Comparison of ENCODE assay signal across 8 cellular contexts in the genomic region with DNA sequence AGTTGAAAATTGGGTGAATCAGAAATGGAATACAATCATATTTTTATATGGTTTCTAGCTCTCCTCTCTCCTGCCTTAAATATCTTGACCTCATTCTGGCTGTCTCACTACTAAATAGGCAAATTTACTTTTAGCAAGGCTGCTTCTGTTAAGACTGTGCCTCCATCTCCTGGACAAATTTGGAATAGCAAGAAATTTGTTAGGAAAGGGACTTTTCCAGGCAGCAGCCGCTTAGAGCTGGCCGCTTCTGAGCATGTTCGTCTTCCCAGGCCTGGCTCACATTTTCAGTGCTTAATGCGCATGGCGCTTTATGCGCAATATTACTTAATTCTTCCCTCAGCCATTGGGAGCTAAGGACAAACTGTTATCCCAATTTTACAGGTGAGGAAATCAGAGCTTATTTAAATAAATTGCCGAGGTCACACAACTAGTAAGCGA. TPM values are rescaled to one million over a fixed set of nuclear protein-coding genes. Genes with fewer than 3 reads are reported as not detected.
DNase-seq lines count a peak whose midpoint lies in the region; ATAC-seq and TF ChIP-seq lines count a peak whose summit lies in the region.

No MANE protein-coding gene starts in this region.

- H3K27ac ChIP-seq in HEK293 (ENCODE audit: extremely low read depth, low read depth, low read length) (no peak overlapping the region), esophagus muscularis mucosa (replicated peaks in 1 of 4) (peak overlapping the region; percentile 81 to 90 (median 83)), upper lobe of right lung (peak overlapping the region; percentile 34)

- POLR2A ChIA-PET in HEK293 (lab: Yijun Ruan, JAX): interaction anchor here (0.5 to 2.4 kb wide), 9 partner anchors 76 to 518 kb away, joined by 3 to 15 read pairs (median 3); a partner anchor contains a TSS

- H3K4me3 ChIP-seq in HEK293 (ENCODE audit: low read depth, low read length) (no peak overlapping the region), esophagus muscularis mucosa (no peak overlapping the region), upper lobe of right lung (no peak overlapping the region)

- WGBS in esophagus muscularis mucosa: 26% methylated on average over 8 of the region's 8 CpGs

- TF ChIP-seq EP300 in esophagus muscularis mucosa (IDR thresholded peaks at IDR 0.05): no peak

- H3K27me3 ChIP-seq in esophagus muscularis mucosa (no peaks in the 10 kb centered on the region), upper lobe of right lung (no peaks in the 10 kb centered on the region)

- no peaks in the 10 kb centered on the region for H3K9me3 ChIP-seq in HEK293 (ENCODE audit: control insufficient read depth, insufficient read depth, low read depth, low read length)
- H3K9me3 ChIP-seq in esophagus muscularis mucosa: no peaks in the 10 kb centered on the region
- H3K9me3 ChIP-seq in upper lobe of right lung: no peaks in the 10 kb centered on the region

- H3K36me3 ChIP-seq in HEK293 (ENCODE audit: control insufficient read depth in 2 of 2, insufficient read depth in 1 of 2, low read length in 2 of 2) (peaks cover 14 to 19% of the 10 kb centered on the region in 2 experiments), esophagus muscularis mucosa (peaks cover 0 to 20% (median 18%) of the 10 kb centered on the region in 4 donors), upper lobe of right lung (peaks cover 13% of the 10 kb centered on the region)

- CTCF ChIA-PET in HEK293 (lab: Yijun Ruan, JAX): interaction anchor here (0.6 to 8.8 kb wide), 90 partner anchors 8 to 1361 kb away, joined by 3 to 279 read pairs (median 6); a partner anchor contains a TSS

- TF ChIP-seq CTCF in HEK293 (tag by site-specific recombination; IDR thresholded peaks at IDR 0.05): peak; percentile 72; the same call in 1 of the 2 replicates
- TF ChIP-seq CTCF in esophagus muscularis mucosa (IDR thresholded peaks at IDR 0.05): peak; percentile 86 to 96 (median 91)
- TF ChIP-seq CTCF in upper lobe of right lung (IDR thresholded peaks at IDR 0.05): peak; percentile 87

- TF ChIP-seq POLR2A in esophagus muscularis mucosa (IDR thresholded peaks at IDR 0.05; ENCODE audit: low read depth): no peak

- no peaks in the 10 kb centered on the region for H3K4me1 ChIP-seq in HEK293 (ENCODE audit: control insufficient read depth, insufficient read depth, low read length)
- peaks cover 28 to 42% (median 41%) of the 10 kb centered on the region in 4 donors for H3K4me1 ChIP-seq in esophagus muscularis mucosa
- H3K4me1 ChIP-seq in upper lobe of right lung: peaks cover 23% of the 10 kb centered on the region

- ATAC-seq in upper lobe of right lung (peak; percentile 66), HG03460 (IDR thresholded peaks at IDR 0.05; ENCODE audit: unreplicated experiment) (no peak)

- peak; percentile 59 for DNase-seq in CMK (ENCODE audit: low read depth)
- peak; percentile 32 for DNase-seq in NCI-H524 treated with DMSO at 0.1 percent for 48 hours (lab: John Stamatoyannopoulos, UW)
- DNase-seq in activated CD4-positive, alpha-beta T cell treated with anti-CD3 and anti-CD28 coated beads, Interleukin-2, amount 50 U/mL, for 4 hours: peak; percentile 4 to 11
- no peak for DNase-seq in esophagus muscularis mucosa (ENCODE audit: extremely low spot score)
- peak; percentile 73 for DNase-seq in mucosa of gallbladder (ENCODE audit: low spot score)
- peak; percentile 63 for DNase-seq in upper lobe of right lung

- intact Hi-C loops in esophagus muscularis mucosa (cut with DNase I): loop anchor here (2.0 to 5.0 kb wide), 3 partner anchors 75 to 184 kb away; no protein-coding TSS in a partner anchor
- intact Hi-C loops in upper lobe of right lung (cut with DNase I): loop anchor here (5.0 to 10.0 kb wide), 3 partner anchors 91 to 249 kb away; no protein-coding TSS in a partner anchor

TF ChIP-seq in HEK293, 187 proteins besides CTCF, POLR2A, EP300 and RAD21 (continues in another document):
- TF ChIP-seq, protein P1, sequence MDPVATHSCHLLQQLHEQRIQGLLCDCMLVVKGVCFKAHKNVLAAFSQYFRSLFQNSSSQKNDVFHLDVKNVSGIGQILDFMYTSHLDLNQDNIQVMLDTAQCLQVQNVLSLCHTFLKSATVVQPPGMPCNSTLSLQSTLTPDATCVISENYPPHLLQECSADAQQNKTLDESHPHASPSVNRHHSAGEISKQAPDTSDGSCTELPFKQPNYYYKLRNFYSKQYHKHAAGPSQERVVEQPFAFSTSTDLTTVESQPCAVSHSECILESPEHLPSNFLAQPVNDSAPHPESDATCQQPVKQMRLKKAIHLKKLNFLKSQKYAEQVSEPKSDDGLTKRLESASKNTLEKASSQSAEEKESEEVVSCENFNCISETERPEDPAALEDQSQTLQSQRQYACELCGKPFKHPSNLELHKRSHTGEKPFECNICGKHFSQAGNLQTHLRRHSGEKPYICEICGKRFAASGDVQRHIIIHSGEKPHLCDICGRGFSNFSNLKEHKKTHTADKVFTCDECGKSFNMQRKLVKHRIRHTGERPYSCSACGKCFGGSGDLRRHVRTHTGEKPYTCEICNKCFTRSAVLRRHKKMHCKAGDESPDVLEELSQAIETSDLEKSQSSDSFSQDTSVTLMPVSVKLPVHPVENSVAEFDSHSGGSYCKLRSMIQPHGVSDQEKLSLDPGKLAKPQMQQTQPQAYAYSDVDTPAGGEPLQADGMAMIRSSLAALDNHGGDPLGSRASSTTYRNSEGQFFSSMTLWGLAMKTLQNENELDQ (tag by site-specific recombination; IDR thresholded peaks at IDR 0.05; ENCODE audit: low read depth): no peak
- TF ChIP-seq ZNF654 (tag by site-specific recombination; IDR thresholded peaks at IDR 0.05; ENCODE audit: low read depth): peak; percentile 97
- TF ChIP-seq, protein P2, sequence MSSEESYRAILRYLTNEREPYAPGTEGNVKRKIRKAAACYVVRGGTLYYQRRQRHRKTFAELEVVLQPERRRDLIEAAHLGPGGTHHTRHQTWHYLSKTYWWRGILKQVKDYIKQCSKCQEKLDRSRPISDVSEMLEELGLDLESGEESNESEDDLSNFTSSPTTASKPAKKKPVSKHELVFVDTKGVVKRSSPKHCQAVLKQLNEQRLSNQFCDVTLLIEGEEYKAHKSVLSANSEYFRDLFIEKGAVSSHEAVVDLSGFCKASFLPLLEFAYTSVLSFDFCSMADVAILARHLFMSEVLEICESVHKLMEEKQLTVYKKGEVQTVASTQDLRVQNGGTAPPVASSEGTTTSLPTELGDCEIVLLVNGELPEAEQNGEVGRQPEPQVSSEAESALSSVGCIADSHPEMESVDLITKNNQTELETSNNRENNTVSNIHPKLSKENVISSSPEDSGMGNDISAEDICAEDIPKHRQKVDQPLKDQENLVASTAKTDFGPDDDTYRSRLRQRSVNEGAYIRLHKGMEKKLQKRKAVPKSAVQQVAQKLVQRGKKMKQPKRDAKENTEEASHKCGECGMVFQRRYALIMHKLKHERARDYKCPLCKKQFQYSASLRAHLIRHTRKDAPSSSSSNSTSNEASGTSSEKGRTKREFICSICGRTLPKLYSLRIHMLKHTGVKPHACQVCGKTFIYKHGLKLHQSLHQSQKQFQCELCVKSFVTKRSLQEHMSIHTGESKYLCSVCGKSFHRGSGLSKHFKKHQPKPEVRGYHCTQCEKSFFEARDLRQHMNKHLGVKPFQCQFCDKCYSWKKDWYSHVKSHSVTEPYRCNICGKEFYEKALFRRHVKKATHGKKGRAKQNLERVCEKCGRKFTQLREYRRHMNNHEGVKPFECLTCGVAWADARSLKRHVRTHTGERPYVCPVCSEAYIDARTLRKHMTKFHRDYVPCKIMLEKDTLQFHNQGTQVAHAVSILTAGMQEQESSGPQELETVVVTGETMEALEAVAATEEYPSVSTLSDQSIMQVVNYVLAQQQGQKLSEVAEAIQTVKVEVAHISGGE (tag by site-specific recombination; conservative IDR thresholded peaks at IDR 0.05; ENCODE audit: low read depth): no peak
- no peak for TF ChIP-seq ZNF623 (tag by site-specific recombination; IDR thresholded peaks at IDR 0.05)
- TF ChIP-seq ZNF660 (tag by site-specific recombination; IDR thresholded peaks at IDR 0.05): peak; percentile 81; the same call in 1 of the 2 replicates
- no peak for TF ChIP-seq ZFP37 (tag by site-specific recombination; IDR thresholded peaks at IDR 0.05)
- no peak for TF ChIP-seq ZNF223 (tag by site-specific recombination; IDR thresholded peaks at IDR 0.05)
- TF ChIP-seq, protein P3, sequence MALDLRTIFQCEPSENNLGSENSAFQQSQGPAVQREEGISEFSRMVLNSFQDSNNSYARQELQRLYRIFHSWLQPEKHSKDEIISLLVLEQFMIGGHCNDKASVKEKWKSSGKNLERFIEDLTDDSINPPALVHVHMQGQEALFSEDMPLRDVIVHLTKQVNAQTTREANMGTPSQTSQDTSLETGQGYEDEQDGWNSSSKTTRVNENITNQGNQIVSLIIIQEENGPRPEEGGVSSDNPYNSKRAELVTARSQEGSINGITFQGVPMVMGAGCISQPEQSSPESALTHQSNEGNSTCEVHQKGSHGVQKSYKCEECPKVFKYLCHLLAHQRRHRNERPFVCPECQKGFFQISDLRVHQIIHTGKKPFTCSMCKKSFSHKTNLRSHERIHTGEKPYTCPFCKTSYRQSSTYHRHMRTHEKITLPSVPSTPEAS (tag by site-specific recombination; IDR thresholded peaks at IDR 0.05): no peak
- 0 out of 2 replicates have a peak, but pooled peaks have one; percentile 33 for TF ChIP-seq PRDM1 (tag by site-specific recombination; IDR thresholded peaks at IDR 0.05)
- TF ChIP-seq, protein P4, sequence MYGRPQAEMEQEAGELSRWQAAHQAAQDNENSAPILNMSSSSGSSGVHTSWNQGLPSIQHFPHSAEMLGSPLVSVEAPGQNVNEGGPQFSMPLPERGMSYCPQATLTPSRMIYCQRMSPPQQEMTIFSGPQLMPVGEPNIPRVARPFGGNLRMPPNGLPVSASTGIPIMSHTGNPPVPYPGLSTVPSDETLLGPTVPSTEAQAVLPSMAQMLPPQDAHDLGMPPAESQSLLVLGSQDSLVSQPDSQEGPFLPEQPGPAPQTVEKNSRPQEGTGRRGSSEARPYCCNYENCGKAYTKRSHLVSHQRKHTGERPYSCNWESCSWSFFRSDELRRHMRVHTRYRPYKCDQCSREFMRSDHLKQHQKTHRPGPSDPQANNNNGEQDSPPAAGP (tag by site-specific recombination; IDR thresholded peaks at IDR 0.05): no peak
- TF ChIP-seq ZNF274 (IDR thresholded peaks at IDR 0.05; ENCODE audit: low read length): no peak
- TF ChIP-seq ZNF274 (tag by site-specific recombination; IDR thresholded peaks at IDR 0.05; ENCODE audit: borderline replicate concordance): no peak
- no peak for TF ChIP-seq ZNF426 (tag by site-specific recombination; IDR thresholded peaks at IDR 0.05)

RNA-seq across cellular contexts. Expression of a gene that starts 1.7 kb away (rescaled TPM):
- total RNA-seq in esophagus muscularis mucosa (10 to 100 TPM; 19.7 to 54.2 (median 33.6) TPM), mucosa of gallbladder (51.5 TPM), upper lobe of right lung (35.5 TPM)

RNA-seq across cellular contexts. Expression of a gene that starts 34.5 kb away (rescaled TPM):
- 10 to 100 TPM in 3 of 4 donors, 1 to 10 TPM in 1; 7.5 to 16.5 (median 14.0) TPM for total RNA-seq in esophagus muscularis mucosa
- total RNA-seq in mucosa of gallbladder: 2.1 TPM
- 1.7 TPM for total RNA-seq in upper lobe of right lung

RNA-seq across cellular contexts. Expression of a gene that starts 51.7 kb away (rescaled TPM):
- total RNA-seq in esophagus muscularis mucosa (10 to 100 TPM; 35.1 to 91.8 (median 67.8) TPM), mucosa of gallbladder (61.4 TPM), upper lobe of right lung (31.2 TPM)
